In genomic region chr1:1574721-1575537, GRCh38 we compare ENCODE assay signal across 1 cellular context.
TF ChIP-seq lines count a peak whose summit lies in the region.

Gene SSU72 (minus strand): TSS chr1:1574863. CDS start chr1:1574557, 306 bp downstream.

TF ChIP-seq in K562, 482 proteins besides CTCF, POLR2A, EP300 and RAD21 (continued from another document and continues in another):
- TF ChIP-seq ZBTB40 (IDR thresholded peaks at IDR 0.05) (peak; percentile 37), ZBTB40 (CRISPR knock-in tag; IDR thresholded peaks at IDR 0.05) (no peak), ZBTB11 (CRISPR knock-in tag; IDR thresholded peaks at IDR 0.05) (peak in 1 of 3 experiments; percentile 83; a peak in 1 of 6 replicates), NRF1 (conservative IDR thresholded peaks at IDR 0.05 in 1 of 2, IDR thresholded peaks at IDR 0.05 in 1 of 2) (peak; percentile 50 to 65), ATF3 (IDR thresholded peaks at IDR 0.05) (no peak), ATF3 (CRISPR knock-in tag; conservative IDR thresholded peaks at IDR 0.05) (peak; percentile 58; the same call in 1 of the 2 replicates), ESRRB (CRISPR knock-in tag; IDR thresholded peaks at IDR 0.05; ENCODE audit: borderline replicate concordance) (no peak; the same call in 1 of the 2 replicates), TAF7 (tag; IDR thresholded peaks at IDR 0.05) (peak; percentile 87), E2F6 (IDR thresholded peaks at IDR 0.05; ENCODE audit: borderline replicate concordance in 1 of 2, extremely low read depth in 1 of 2, insufficient read depth in 1 of 2, insufficient read length in 1 of 2, low read depth in 1 of 2, low read length in 1 of 2, poor library complexity in 1 of 2, severe bottlenecking in 1 of 2) (peak in 1 of 2 experiments; percentile 40), ZC3H8 (IDR thresholded peaks at IDR 0.05) (no peak), NKRF (IDR thresholded peaks at IDR 0.05; ENCODE audit: borderline replicate concordance) (peak; percentile 87), ILK (tag; IDR thresholded peaks at IDR 0.05; ENCODE audit: borderline replicate concordance, low read depth) (no peak), NFIC (IDR thresholded peaks at IDR 0.05) (peak; percentile 38), ZNF785 (CRISPR knock-in tag; IDR thresholded peaks at IDR 0.05) (no peak), PHB (CRISPR knock-in tag; IDR thresholded peaks at IDR 0.05) (peak; percentile 60; the same call in 1 of the 2 replicates), TCF7 (IDR thresholded peaks at IDR 0.05; ENCODE audit: borderline replicate concordance) (peak; percentile 83; the same call in 1 of the 2 replicates), PML (IDR thresholded peaks at IDR 0.05; ENCODE audit: low read length) (peak; percentile 74; the same call in 1 of the 2 replicates), POLR3A (IDR thresholded peaks at IDR 0.05; ENCODE audit: borderline replicate concordance, extremely low read depth, insufficient read depth, insufficient read length) (no peak), ERF (CRISPR knock-in tag; IDR thresholded peaks at IDR 0.05) (0 out of 2 replicates have a peak, but pooled peaks have one; percentile 29), MBD2 (IDR thresholded peaks at IDR 0.05; ENCODE audit: borderline replicate concordance, low read depth) (peak; percentile 89), FOXA3 (CRISPR knock-in tag; conservative IDR thresholded peaks at IDR 0.05 in 1 of 2, IDR thresholded peaks at IDR 0.05 in 1 of 2) (peak in 1 of 2 experiments; percentile 76; a peak in 1 of 4 replicates), KDM5B (IDR thresholded peaks at IDR 0.05; ENCODE audit: insufficient replicate concordance, low read depth, low read length) (peak; percentile 84), ZNF175 (CRISPR knock-in tag; IDR thresholded peaks at IDR 0.05; ENCODE audit: low read depth) (no peak), DMBX1 (CRISPR knock-in tag; IDR thresholded peaks at IDR 0.05; ENCODE audit: borderline replicate concordance) (0 out of 2 replicates have a peak, but pooled peaks have one; percentile 3), HDAC8 (tag; IDR thresholded peaks at IDR 0.05) (no peak; the same call in 1 of the 2 replicates), RFX5 (IDR thresholded peaks at IDR 0.05; ENCODE audit: low read depth, low read length) (peak; percentile 75), CREB1 (IDR thresholded peaks at IDR 0.05) (peak; percentile 100), CREB1 (CRISPR knock-in tag; IDR thresholded peaks at IDR 0.05) (peak; percentile 100), TOE1 (IDR thresholded peaks at IDR 0.05; ENCODE audit: borderline replicate concordance) (peak; percentile 48; the same call in 1 of the 2 replicates), TOE1 (CRISPR knock-in tag; IDR thresholded peaks at IDR 0.05; ENCODE audit: borderline replicate concordance, low read depth) (no peak), POLR2B (IDR thresholded peaks at IDR 0.05; ENCODE audit: low read depth, partially characterized antibody) (peak; percentile 93), PHTF2 (CRISPR knock-in tag; IDR thresholded peaks at IDR 0.05) (0 out of 2 replicates have a peak, but pooled peaks have one; percentile 50), HIVEP1 (CRISPR knock-in tag; IDR thresholded peaks at IDR 0.05) (no peak), C11orf30 (IDR thresholded peaks at IDR 0.05; ENCODE audit: low read depth) (peak; percentile 99), MXD1 (CRISPR knock-in tag; IDR thresholded peaks at IDR 0.05; ENCODE audit: borderline replicate concordance, poor library complexity, severe bottlenecking) (peak; percentile 47), SUPT5H (IDR thresholded peaks at IDR 0.05) (peak; percentile 95), UBTF (IDR thresholded peaks at IDR 0.05; ENCODE audit: borderline replicate concordance in 1 of 2, low read depth in 2 of 2, low read length in 2 of 2) (peak; percentile 15 to 43; a peak in 1 of 4 replicates), ZNF431 (CRISPR knock-in tag; IDR thresholded peaks at IDR 0.05) (peak; percentile 48; the same call in 1 of the 2 replicates), EGR1 (conservative IDR thresholded peaks at IDR 0.05) (peak; percentile 66), ZNF766 (CRISPR knock-in tag; conservative IDR thresholded peaks at IDR 0.05) (peak; percentile 74; the same call in 1 of the 2 replicates), GMEB1 (CRISPR knock-in tag; IDR thresholded peaks at IDR 0.05) (peak; percentile 100)
